Comparison of ENCODE assay signal across 21 cellular contexts in the genomic region with DNA sequence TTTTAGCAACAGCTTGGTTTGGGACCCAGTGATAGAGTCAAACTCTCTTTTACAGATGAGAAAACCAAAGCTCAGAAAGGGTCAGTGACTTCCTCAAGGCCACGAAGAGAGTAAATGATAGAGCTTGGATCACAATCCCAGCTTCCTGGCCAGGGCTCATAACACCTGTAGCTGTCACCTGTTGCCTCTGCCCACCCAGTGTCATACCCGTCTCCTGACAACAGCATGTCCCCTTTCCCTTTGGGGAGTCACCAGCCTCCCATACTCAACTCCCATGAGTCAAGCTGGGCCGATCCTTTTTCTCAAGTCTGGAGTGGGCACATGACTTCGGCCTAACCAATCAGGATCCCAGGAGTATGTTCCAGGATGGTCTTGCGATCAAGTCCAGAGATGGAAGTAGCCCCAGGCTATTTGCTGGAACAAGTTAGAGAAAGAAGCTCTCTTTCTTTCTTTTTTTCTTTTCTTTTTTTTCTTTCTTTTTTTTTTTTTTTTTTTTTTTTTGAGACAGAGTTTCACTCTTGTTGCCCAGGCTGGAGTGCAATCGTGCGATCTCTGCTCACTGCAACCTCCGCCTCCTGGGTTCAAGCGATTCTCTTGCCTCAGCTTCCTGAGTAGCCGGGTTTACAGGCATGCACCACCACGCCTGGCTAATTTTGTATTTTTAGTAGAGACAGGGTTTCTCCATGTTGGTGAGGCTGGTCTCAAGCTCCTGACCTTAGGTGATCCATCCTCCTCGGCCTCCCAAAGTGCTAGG. TPM values are rescaled to one million over a fixed set of nuclear protein-coding genes. Genes with fewer than 3 reads are reported as not detected.
A peak's percentile ranks its signal among the peaks of the same experiment; 100 is the strongest.
DNase-seq lines count a peak whose midpoint lies in the region; ATAC-seq and TF ChIP-seq lines count a peak whose summit lies in the region.
"Had no signal": no experiment of that assay in that cellular context is flagged by ENCODE, and none has a peak within 500 bp of the region (broad histone marks: within the 10 kb centered on the region; RNA-seq: fewer than 3 reads in every experiment).

No MANE protein-coding gene starts in this region.

- H3K27ac ChIP-seq in HEK293 (ENCODE audit: extremely low read depth, low read depth, low read length) (no peak overlapping the region), mesenchymal stem cell (ENCODE audit: low read length, poor library complexity, severe bottlenecking) (no peak overlapping the region)
- H3K27ac ChIP-seq: ascending aorta, left lung, VCaP had no signal

- H2BK5ac ChIP-seq in mesenchymal stem cell (ENCODE audit: low read depth, low read length, poor library complexity, severe bottlenecking), result no peak overlapping the region

- H3K4me2 ChIP-seq in mesenchymal stem cell (ENCODE audit: low read length, poor library complexity, severe bottlenecking), result no peak overlapping the region

- TF ChIP-seq CTCF in HEK293 (tag by site-specific recombination; IDR thresholded peaks at IDR 0.05) (no peak), activated B cell treated with CpG ODN at 0.5 μM for 24 hours (IDR thresholded peaks at IDR 0.05) (no peak)

- intact Hi-C loops in activated B cell treated with CpG ODN at 0.5 μM for 24 hours (cut with micrococcal nuclease) (no loop called here), head of caudate nucleus (cut with DNase I) (no loop called here), Right ventricle myocardium inferior (cut with DNase I) (loop anchor here (5.0 kb wide), 1 partner anchor 57 kb away; no protein-coding TSS in a partner anchor)

- no peak overlapping the region for H4K8ac ChIP-seq in mesenchymal stem cell (ENCODE audit: low read length)

- peaks cover 2% of the 10 kb centered on the region for H3K79me1 ChIP-seq in mesenchymal stem cell (replicated peaks; ENCODE audit: low read length, poor library complexity, severe bottlenecking)

- H3K36me3 ChIP-seq in HEK293 (ENCODE audit: control insufficient read depth in 2 of 2, insufficient read depth in 1 of 2, low read length in 2 of 2), result no peaks in the 10 kb centered on the region
- no peaks in the 10 kb centered on the region for H3K36me3 ChIP-seq in mesenchymal stem cell (ENCODE audit: control insufficient read depth in 1 of 2, insufficient read depth in 2 of 2, low read depth in 1 of 2, low read length in 2 of 2)
- H3K36me3 ChIP-seq: ascending aorta, left lung, thyroid gland had no signal

- H2BK120ac ChIP-seq in mesenchymal stem cell (ENCODE audit: low read depth, low read length), result no peak overlapping the region

- no peak overlapping the region for H3K14ac ChIP-seq in mesenchymal stem cell (ENCODE audit: low read length in 2 of 2)

- H3K4me3 ChIP-seq in HEK293 (ENCODE audit: low read depth, low read length) (no peak overlapping the region), mesenchymal stem cell (ENCODE audit: insufficient read depth in 1 of 2, low read depth in 1 of 2, low read length in 2 of 2) (no peak overlapping the region)
- H3K4me3 ChIP-seq: ascending aorta, left lung, thyroid gland had no signal

- CTCF ChIA-PET in HEK293 (lab: Yijun Ruan, JAX) (interaction anchor here (0.7 to 1.5 kb wide), 2 partner anchors 27 to 731 kb away, joined by 3 to 4 read pairs; no protein-coding TSS in a partner anchor), activated B cell treated with CpG ODN at 0.5 μM for 24 hours (lab: Charles Lee) (no interaction called here)

- H3K4me3 Mint-ChIP-seq in activated B cell treated with CpG ODN at 0.5 μM for 24 hours, result peak overlapping the region; percentile 32
- H3K4me3 Mint-ChIP-seq: activated CD4-positive, alpha-beta memory T cell treated with anti-CD3 and anti-CD28 coated beads for 36 hours; activated naive CD4-positive, alpha-beta T cell treated with anti-CD3 and anti-CD28 coated beads, Interleukin-2, amount 10 ng/mL, durations not matched to agents 7 days and 5 days had no signal

- no peaks in the 10 kb centered on the region for H3K27me3 ChIP-seq in mesenchymal stem cell (ENCODE audit: control insufficient read depth in 1 of 2, insufficient read depth in 1 of 2, low read length in 2 of 2)
- H3K27me3 ChIP-seq: ascending aorta, left lung, thyroid gland had no signal

- no peaks in the 10 kb centered on the region for H3K9me3 Mint-ChIP-seq in activated B cell treated with CpG ODN at 0.5 μM for 24 hours
- H3K9me3 Mint-ChIP-seq: activated CD4-positive, alpha-beta memory T cell treated with anti-CD3 and anti-CD28 coated beads for 36 hours; activated naive CD4-positive, alpha-beta T cell treated with anti-CD3 and anti-CD28 coated beads, Interleukin-2, amount 10 ng/mL, durations not matched to agents 7 days and 5 days had no signal

- H3K4ac ChIP-seq in mesenchymal stem cell (ENCODE audit: low read depth in 1 of 2, low read length in 2 of 2), result no peak overlapping the region

- no peak overlapping the region for H2AFZ ChIP-seq in mesenchymal stem cell (ENCODE audit: low read depth, low read length)

- H3K27ac Mint-ChIP-seq in activated B cell treated with CpG ODN at 0.5 μM for 24 hours, result peak overlapping the region; percentile 16
- H3K27ac Mint-ChIP-seq: activated CD4-positive, alpha-beta memory T cell treated with anti-CD3 and anti-CD28 coated beads for 36 hours; activated naive CD4-positive, alpha-beta T cell treated with anti-CD3 and anti-CD28 coated beads, Interleukin-2, amount 10 ng/mL, durations not matched to agents 7 days and 5 days had no signal

- H3K23ac ChIP-seq in mesenchymal stem cell (ENCODE audit: low read length in 2 of 2), result no peak overlapping the region

- H3K4me1 Mint-ChIP-seq in activated B cell treated with CpG ODN at 0.5 μM for 24 hours, result peaks cover 48% of the 10 kb centered on the region

- DNase-seq in COLO829 (ENCODE audit: low spot score) (peak; percentile 67), activated B cell treated with CpG ODN at 0.5 μM for 24 hours (no peak), mesenchymal stem cell (no peak), head of caudate nucleus (no peak), NCI-H526 treated with DMSO at 0.1 percent for 48 hours (lab: John Stamatoyannopoulos, UW) (no peak), Right ventricle myocardium inferior (ENCODE audit: missing footprints) (no peak), LoVo (ENCODE audit: low spot score) (no peak)
- DNase-seq: activated CD4-positive, alpha-beta memory T cell treated with anti-CD3 and anti-CD28 coated beads for 36 hours; activated naive CD4-positive, alpha-beta T cell treated with anti-CD3 and anti-CD28 coated beads, Interleukin-2, amount 10 ng/mL, durations not matched to agents 7 days and 5 days; activated T-cell treated with anti-CD3 and anti-CD28 coated beads for 4 hours; COR-L47; KBM-7; left lung; NCI-H1048; NCI-H2029 treated with DMSO at 0.1 percent for 48 hours; stimulated activated naive CD4-positive, alpha-beta T cell; thyroid gland had no signal

- H2BK12ac ChIP-seq in mesenchymal stem cell (ENCODE audit: low read length in 2 of 2), result peak overlapping the region in 1 of 2 experiments; percentile 91

- H3K9ac ChIP-seq in mesenchymal stem cell (ENCODE audit: low read length), result no peak overlapping the region

- H4K91ac ChIP-seq in mesenchymal stem cell (ENCODE audit: low read length), result no peak overlapping the region

- ATAC-seq in activated B cell treated with CpG ODN at 0.5 μM for 24 hours (ENCODE audit: low read depth), result peak; percentile 25
- no peak for ATAC-seq in Right ventricle myocardium inferior
- ATAC-seq: left lung, sciatic nerve had no signal

- no peak overlapping the region for H3K18ac ChIP-seq in mesenchymal stem cell (ENCODE audit: low read depth in 1 of 2, low read length in 2 of 2)

- H3K4me1 ChIP-seq in HEK293 (ENCODE audit: control insufficient read depth, insufficient read depth, low read length) (peaks cover 5% of the 10 kb centered on the region; the same call in 1 of the 2 replicates), mesenchymal stem cell (ENCODE audit: control insufficient read depth, insufficient read depth, low read depth, low read length) (peaks cover 15% of the 10 kb centered on the region)

- H2AK5ac ChIP-seq in mesenchymal stem cell (ENCODE audit: low read length, severe bottlenecking), result peak overlapping the region; percentile 81

- 97% methylated on average over 8 of the region's 12 CpGs for WGBS in mesenchymal stem cell

- H3K9me3 ChIP-seq in HEK293 (ENCODE audit: control insufficient read depth, insufficient read depth, low read depth, low read length) (no peaks in the 10 kb centered on the region), mesenchymal stem cell (ENCODE audit: control insufficient read depth, low read length) (no peaks in the 10 kb centered on the region)
- H3K9me3 ChIP-seq: ascending aorta, left lung, thyroid gland had no signal

- no peak overlapping the region for H2BK15ac ChIP-seq in mesenchymal stem cell (ENCODE audit: low read depth, poor library complexity, severe bottlenecking)

- no peaks in the 10 kb centered on the region for H3K36me3 Mint-ChIP-seq in activated B cell treated with CpG ODN at 0.5 μM for 24 hours (ENCODE audit: low read depth)
- H3K36me3 Mint-ChIP-seq: activated CD4-positive, alpha-beta memory T cell treated with anti-CD3 and anti-CD28 coated beads for 36 hours; activated naive CD4-positive, alpha-beta T cell treated with anti-CD3 and anti-CD28 coated beads, Interleukin-2, amount 10 ng/mL, durations not matched to agents 7 days and 5 days had no signal

- H3K27me3 Mint-ChIP-seq in activated B cell treated with CpG ODN at 0.5 μM for 24 hours, result no peaks in the 10 kb centered on the region
- H3K27me3 Mint-ChIP-seq: activated CD4-positive, alpha-beta memory T cell treated with anti-CD3 and anti-CD28 coated beads for 36 hours; activated naive CD4-positive, alpha-beta T cell treated with anti-CD3 and anti-CD28 coated beads, Interleukin-2, amount 10 ng/mL, durations not matched to agents 7 days and 5 days had no signal

- POLR2A ChIA-PET in HEK293 (lab: Yijun Ruan, JAX), result interaction anchor here (0.6 to 0.9 kb wide), 2 partner anchors 28 to 87 kb away, joined by 4 to 6 read pairs; a partner anchor contains a TSS
- POLR2A ChIA-PET in activated B cell treated with CpG ODN at 0.5 μM for 24 hours (lab: Charles Lee), result interaction anchor here (0.5 to 1.6 kb wide), 13 partner anchors 8 to 137 kb away, joined by 3 to 15 read pairs (median 4); a partner anchor contains a TSS

TF ChIP-seq in HEK293, 187 proteins besides CTCF, POLR2A, EP300 and RAD21 (continues in another document):
- TF ChIP-seq, protein P1, sequence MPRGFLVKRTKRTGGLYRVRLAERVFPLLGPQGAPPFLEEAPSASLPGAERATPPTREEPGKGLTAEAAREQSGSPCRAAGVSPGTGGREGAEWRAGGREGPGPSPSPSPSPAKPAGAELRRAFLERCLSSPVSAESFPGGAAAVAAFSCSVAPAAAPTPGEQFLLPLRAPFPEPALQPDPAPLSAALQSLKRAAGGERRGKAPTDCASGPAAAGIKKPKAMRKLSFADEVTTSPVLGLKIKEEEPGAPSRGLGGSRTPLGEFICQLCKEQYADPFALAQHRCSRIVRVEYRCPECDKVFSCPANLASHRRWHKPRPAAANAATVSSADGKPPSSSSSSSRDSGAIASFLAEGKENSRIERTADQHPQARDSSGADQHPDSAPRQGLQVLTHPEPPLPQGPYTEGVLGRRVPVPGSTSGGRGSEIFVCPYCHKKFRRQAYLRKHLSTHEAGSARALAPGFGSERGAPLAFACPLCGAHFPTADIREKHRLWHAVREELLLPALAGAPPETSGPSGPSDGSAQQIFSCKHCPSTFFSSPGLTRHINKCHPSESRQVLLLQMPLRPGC (tag by site-specific recombination; IDR thresholded peaks at IDR 0.05), result no peak

RNA-seq across cellular contexts. Expression of a gene that starts 27.8 kb away (rescaled TPM):
- total RNA-seq in activated B cell treated with CpG ODN at 0.5 μM for 24 hours (714 and 755 TPM in 2 replicates), Right ventricle myocardium inferior (180 TPM)
- polyA plus RNA-seq in mesenchymal stem cell (2013, experiment 1 of 2), result 369 TPM
- 336 TPM for polyA plus RNA-seq in mesenchymal stem cell (2013, experiment 2 of 2)
